Comparison of ENCODE assay signal across 10 cellular contexts in genomic region chr1:157105988-157106812, GRCh38.
DNase-seq lines count a peak whose midpoint lies in the region; ATAC-seq, FAIRE-seq and TF ChIP-seq lines count a peak whose summit lies in the region.
"Had no signal": no experiment of that assay in that cellular context is flagged by ENCODE, and none has a peak within 500 bp of the region (broad histone marks: within the 10 kb centered on the region; RNA-seq: fewer than 3 reads in every experiment).

No MANE protein-coding gene starts in this region.

- no peak for TF ChIP-seq CTCF in GM10266 (IDR thresholded peaks at IDR 0.05; ENCODE audit: control insufficient read depth, insufficient read depth, low read depth, missing control alignments)

- FAIRE-seq in HTR-8/SVneo (lab: Jason Lieb, UNC): no peak
- FAIRE-seq: TTC549 had no signal

- ATAC-seq in GM21528 (IDR thresholded peaks at IDR 0.05; ENCODE audit: low FRiP score, unreplicated experiment) (peak; percentile 56), HG03097 (IDR thresholded peaks at IDR 0.05; ENCODE audit: low FRiP score, unreplicated experiment) (no peak)
- ATAC-seq: naive thymus-derived CD8-positive, alpha-beta T cell had no signal

- DNase-seq in GM10266 (ENCODE audit: extremely low spot score) (peak; percentile 79), HTR-8/SVneo (ENCODE audit: insufficient read length, low spot score) (peak; percentile 63), amniotic epithelial cell (ENCODE audit: low read depth) (peak; percentile 72), medulla oblongata (ENCODE audit: extremely low spot score) (peak; percentile 46), COR-L47 (lab: John Stamatoyannopoulos, UW) (no peak)
- no peak for DNase-seq in activated CD4-positive, CD25-positive, alpha-beta regulatory T cell (lab: John Stamatoyannopoulos, UW)

Comparison
In these comparisons a context has a peak if more than half of its experiments do, and no peak if none do; other contexts are left out.
1. DNase-seq: peak in GM10266 (single experiment), HTR-8/SVneo (single experiment), amniotic epithelial cell (single experiment) and medulla oblongata (single experiment); none in COR-L47 (single experiment) and activated CD4-positive, CD25-positive, alpha-beta regulatory T cell (0 of 4).